ENCODE assay signal across 1 cellular context in the genomic region with DNA sequence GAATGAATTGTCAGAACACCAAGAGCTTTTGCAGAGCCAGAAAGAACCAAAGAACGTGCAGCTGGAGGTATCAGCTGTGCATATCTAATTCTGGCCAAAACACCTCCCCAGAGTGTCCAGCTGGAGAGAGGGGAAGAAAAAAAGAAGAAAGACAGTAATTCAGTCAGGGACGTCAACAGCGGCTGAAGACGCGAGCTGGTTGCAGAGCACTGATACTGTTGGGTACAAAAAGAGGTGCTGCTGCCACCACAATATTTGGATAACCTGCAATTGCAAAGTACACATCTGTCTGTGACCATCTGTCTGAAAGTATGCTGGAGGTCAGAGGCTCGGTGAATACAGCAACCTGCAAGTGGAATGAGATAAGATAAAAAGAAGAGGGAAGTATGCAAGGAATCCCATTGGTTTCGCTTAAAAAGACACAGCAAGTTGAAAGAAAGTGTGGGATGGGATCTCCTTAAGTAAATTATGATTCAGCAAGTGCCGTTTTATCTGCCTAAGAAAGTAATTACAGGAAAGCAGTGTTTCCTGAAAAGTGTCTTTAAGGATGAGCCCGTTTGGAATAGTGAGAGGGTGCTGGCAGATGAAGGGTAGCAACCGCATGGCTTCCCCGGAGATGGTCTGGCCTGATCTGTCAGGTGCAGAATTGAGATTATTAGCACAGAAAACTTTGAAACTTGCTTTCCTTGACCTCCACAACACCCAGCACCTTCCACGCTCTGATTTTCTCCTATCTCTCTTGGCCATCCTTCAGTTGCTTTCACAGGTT.
TF ChIP-seq lines count a peak whose summit lies in the region.

No MANE protein-coding gene starts in this region.

TF ChIP-seq in GM23338, 12 proteins besides CTCF, POLR2A, EP300 and RAD21 (continued from another document):
- TF ChIP-seq, protein P1, sequence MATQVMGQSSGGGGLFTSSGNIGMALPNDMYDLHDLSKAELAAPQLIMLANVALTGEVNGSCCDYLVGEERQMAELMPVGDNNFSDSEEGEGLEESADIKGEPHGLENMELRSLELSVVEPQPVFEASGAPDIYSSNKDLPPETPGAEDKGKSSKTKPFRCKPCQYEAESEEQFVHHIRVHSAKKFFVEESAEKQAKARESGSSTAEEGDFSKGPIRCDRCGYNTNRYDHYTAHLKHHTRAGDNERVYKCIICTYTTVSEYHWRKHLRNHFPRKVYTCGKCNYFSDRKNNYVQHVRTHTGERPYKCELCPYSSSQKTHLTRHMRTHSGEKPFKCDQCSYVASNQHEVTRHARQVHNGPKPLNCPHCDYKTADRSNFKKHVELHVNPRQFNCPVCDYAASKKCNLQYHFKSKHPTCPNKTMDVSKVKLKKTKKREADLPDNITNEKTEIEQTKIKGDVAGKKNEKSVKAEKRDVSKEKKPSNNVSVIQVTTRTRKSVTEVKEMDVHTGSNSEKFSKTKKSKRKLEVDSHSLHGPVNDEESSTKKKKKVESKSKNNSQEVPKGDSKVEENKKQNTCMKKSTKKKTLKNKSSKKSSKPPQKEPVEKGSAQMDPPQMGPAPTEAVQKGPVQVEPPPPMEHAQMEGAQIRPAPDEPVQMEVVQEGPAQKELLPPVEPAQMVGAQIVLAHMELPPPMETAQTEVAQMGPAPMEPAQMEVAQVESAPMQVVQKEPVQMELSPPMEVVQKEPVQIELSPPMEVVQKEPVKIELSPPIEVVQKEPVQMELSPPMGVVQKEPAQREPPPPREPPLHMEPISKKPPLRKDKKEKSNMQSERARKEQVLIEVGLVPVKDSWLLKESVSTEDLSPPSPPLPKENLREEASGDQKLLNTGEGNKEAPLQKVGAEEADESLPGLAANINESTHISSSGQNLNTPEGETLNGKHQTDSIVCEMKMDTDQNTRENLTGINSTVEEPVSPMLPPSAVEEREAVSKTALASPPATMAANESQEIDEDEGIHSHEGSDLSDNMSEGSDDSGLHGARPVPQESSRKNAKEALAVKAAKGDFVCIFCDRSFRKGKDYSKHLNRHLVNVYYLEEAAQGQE (IDR thresholded peaks at IDR 0.05; ENCODE audit: unreplicated experiment), result no peak
TF ChIP-seq in GM23338: peak in this region for 0.
